32 cellular contexts compared by ENCODE assay signal in genomic region chr3:139421034-139421433, GRCh38. TPM values are rescaled to one million over a fixed set of nuclear protein-coding genes. Genes with fewer than 3 reads are reported as not detected.
"Had no signal": no experiment of that assay in that cellular context is flagged by ENCODE, and none has a peak within 500 bp of the region (broad histone marks: within the 10 kb centered on the region; RNA-seq: fewer than 3 reads in every experiment).

No MANE protein-coding gene starts in this region.

- H3K4me1 Mint-ChIP-seq: activated CD4-positive, alpha-beta memory T cell treated with anti-CD3 and anti-CD28 coated beads, Interleukin-2, amount 10 ng/mL, durations not matched to agents 7 days and 5 days; activated CD8-positive, alpha-beta memory T cell treated with anti-CD3 and anti-CD28 coated beads, Interleukin-2, amount 10 ng/mL, durations not matched to agents 7 days and 5 days; activated naive CD4-positive, alpha-beta T cell treated with anti-CD3 and anti-CD28 coated beads, Interleukin-2, amount 10 ng/mL, durations not matched to agents 7 days and 5 days; activated naive CD8-positive, alpha-beta T cell treated with anti-CD3 and anti-CD28 coated beads, Interleukin-2, amount 50 U/mL, for 24 hours; central memory CD8-positive, alpha-beta T cell had no signal

- H3K9me3 ChIP-seq: SJCRH30 had no signal

- ATAC-seq: activated CD8-positive, alpha-beta memory T cell treated with anti-CD3 and anti-CD28 coated beads, Interleukin-2, amount 10 ng/mL, durations not matched to agents 7 days and 5 days; activated naive CD8-positive, alpha-beta T cell treated with anti-CD3 and anti-CD28 coated beads, Interleukin-2, amount 50 U/mL, for 24 hours had no signal

- H3K9me3 Mint-ChIP-seq: activated CD4-positive, alpha-beta memory T cell treated with anti-CD3 and anti-CD28 coated beads, Interleukin-2, amount 10 ng/mL, durations not matched to agents 7 days and 5 days had no signal

- H3K27ac ChIP-seq: brain microvascular endothelial cell, SJCRH30, SK-N-MC, WERI-Rb-1 had no signal

- H3K36me3 Mint-ChIP-seq: activated naive CD4-positive, alpha-beta T cell treated with anti-CD3 and anti-CD28 coated beads, Interleukin-2, amount 10 ng/mL, durations not matched to agents 7 days and 5 days had no signal

- H3K4me3 ChIP-seq: MG63, SJCRH30, SK-N-MC had no signal

- H3K4me1 ChIP-seq: SJCRH30 had no signal

- H3K27me3 ChIP-seq: brain microvascular endothelial cell, MG63, SJCRH30 had no signal

- H3K27ac Mint-ChIP-seq: activated CD4-positive, alpha-beta memory T cell treated with anti-CD3 and anti-CD28 coated beads, Interleukin-2, amount 10 ng/mL, durations not matched to agents 7 days and 5 days; activated CD8-positive, alpha-beta memory T cell treated with anti-CD3 and anti-CD28 coated beads, Interleukin-2, amount 10 ng/mL, durations not matched to agents 7 days and 5 days; activated naive CD4-positive, alpha-beta T cell treated with anti-CD3 and anti-CD28 coated beads, Interleukin-2, amount 10 ng/mL, durations not matched to agents 7 days and 5 days; activated naive CD8-positive, alpha-beta T cell; activated naive CD8-positive, alpha-beta T cell treated with anti-CD3 and anti-CD28 coated beads, Interleukin-2, amount 50 U/mL, for 24 hours had no signal

- H3K36me3 ChIP-seq: brain microvascular endothelial cell, MG63, SJCRH30, WERI-Rb-1 had no signal

- DNase-seq: activated CD4-positive, alpha-beta memory T cell treated with anti-CD3 and anti-CD28 coated beads, Interleukin-2, amount 10 ng/mL, durations not matched to agents 7 days and 5 days; activated CD4-positive, alpha-beta T cell treated with anti-CD3 and anti-CD28 coated beads for 1 hour; activated CD4-positive, alpha-beta T cell treated with anti-CD3 and anti-CD28 coated beads for 48 hours; activated CD4-positive, CD25-positive, alpha-beta regulatory T cell; activated CD8-positive, alpha-beta memory T cell treated with anti-CD3 and anti-CD28 coated beads for 24 hours; activated CD8-positive, alpha-beta memory T cell treated with anti-CD3 and anti-CD28 coated beads, Interleukin-2, amount 10 ng/mL, durations not matched to agents 7 days and 5 days; activated CD8-positive, alpha-beta memory T cell treated with anti-CD3 and anti-CD28 coated beads, Interleukin-2, amount 50 U/mL, for 48 hours; activated effector memory CD4-positive, alpha-beta T cell treated with Interleukin-2 at 50 U/mL for 16 hours; activated naive CD4-positive, alpha-beta T cell treated with anti-CD3 and anti-CD28 coated beads, Interleukin-2, amount 10 ng/mL, durations not matched to agents 7 days and 5 days; activated naive CD8-positive, alpha-beta T cell treated with anti-CD3 and anti-CD28 coated beads, Interleukin-2, amount 50 U/mL, for 24 hours; activated T-cell treated with anti-CD3 and anti-CD28 coated beads, Interleukin-2, amount 50 U/mL, for 48 hours; anterior cingulate cortex; brain microvascular endothelial cell; Karpas-422; KBM-7; MG63; MV-4-11; NCI-H1436 treated with DMSO at 0.1 percent for 48 hours; NCI-H1694 treated with DMSO at 0.1 percent for 48 hours; NCI-H2029; NCI-H345; NCI-H524 treated with DMSO at 0.1 percent for 48 hours; SHP77; SJCRH30; T1000; WERI-Rb-1 had no signal

- H3K4me3 Mint-ChIP-seq: activated CD4-positive, alpha-beta memory T cell treated with anti-CD3 and anti-CD28 coated beads, Interleukin-2, amount 10 ng/mL, durations not matched to agents 7 days and 5 days; activated CD8-positive, alpha-beta memory T cell treated with anti-CD3 and anti-CD28 coated beads, Interleukin-2, amount 10 ng/mL, durations not matched to agents 7 days and 5 days; activated naive CD4-positive, alpha-beta T cell treated with anti-CD3 and anti-CD28 coated beads, Interleukin-2, amount 10 ng/mL, durations not matched to agents 7 days and 5 days; activated naive CD8-positive, alpha-beta T cell; activated naive CD8-positive, alpha-beta T cell treated with anti-CD3 and anti-CD28 coated beads, Interleukin-2, amount 50 U/mL, for 24 hours; central memory CD8-positive, alpha-beta T cell had no signal

- H3K27me3 Mint-ChIP-seq: activated CD4-positive, alpha-beta memory T cell treated with anti-CD3 and anti-CD28 coated beads, Interleukin-2, amount 10 ng/mL, durations not matched to agents 7 days and 5 days; activated naive CD4-positive, alpha-beta T cell treated with anti-CD3 and anti-CD28 coated beads, Interleukin-2, amount 10 ng/mL, durations not matched to agents 7 days and 5 days; activated naive CD8-positive, alpha-beta T cell; activated naive CD8-positive, alpha-beta T cell treated with anti-CD3 and anti-CD28 coated beads, Interleukin-2, amount 50 U/mL, for 24 hours had no signal

RNA-seq across cellular contexts. Expression of gene RBP2, which starts 55.3 kb away (rescaled TPM):
- total RNA-seq: activated CD4-positive, alpha-beta memory T cell treated with anti-CD3 and anti-CD28 coated beads, Interleukin-2, amount 10 ng/mL, durations not matched to agents 7 days and 5 days; activated CD8-positive, alpha-beta memory T cell treated with anti-CD3 and anti-CD28 coated beads, Interleukin-2, amount 10 ng/mL, durations not matched to agents 7 days and 5 days; NCI-H460; SJCRH30; T-helper 1 cell treated with Interleukin-12 subunit alpha and Interleukin-12 subunit beta and Interleukin-4 antibody, amounts not matched to agents 30 ng/mL and 1 ng/mL, for 36 hours; T-helper 2 cell treated with Interferon-gamma antibody and Interleukin-4, amounts not matched to agents 100 ng/mL and 5 ng/mL, for 36 hours had no signal
